ENCODE assay signal across 8 cellular contexts in the genomic region with DNA sequence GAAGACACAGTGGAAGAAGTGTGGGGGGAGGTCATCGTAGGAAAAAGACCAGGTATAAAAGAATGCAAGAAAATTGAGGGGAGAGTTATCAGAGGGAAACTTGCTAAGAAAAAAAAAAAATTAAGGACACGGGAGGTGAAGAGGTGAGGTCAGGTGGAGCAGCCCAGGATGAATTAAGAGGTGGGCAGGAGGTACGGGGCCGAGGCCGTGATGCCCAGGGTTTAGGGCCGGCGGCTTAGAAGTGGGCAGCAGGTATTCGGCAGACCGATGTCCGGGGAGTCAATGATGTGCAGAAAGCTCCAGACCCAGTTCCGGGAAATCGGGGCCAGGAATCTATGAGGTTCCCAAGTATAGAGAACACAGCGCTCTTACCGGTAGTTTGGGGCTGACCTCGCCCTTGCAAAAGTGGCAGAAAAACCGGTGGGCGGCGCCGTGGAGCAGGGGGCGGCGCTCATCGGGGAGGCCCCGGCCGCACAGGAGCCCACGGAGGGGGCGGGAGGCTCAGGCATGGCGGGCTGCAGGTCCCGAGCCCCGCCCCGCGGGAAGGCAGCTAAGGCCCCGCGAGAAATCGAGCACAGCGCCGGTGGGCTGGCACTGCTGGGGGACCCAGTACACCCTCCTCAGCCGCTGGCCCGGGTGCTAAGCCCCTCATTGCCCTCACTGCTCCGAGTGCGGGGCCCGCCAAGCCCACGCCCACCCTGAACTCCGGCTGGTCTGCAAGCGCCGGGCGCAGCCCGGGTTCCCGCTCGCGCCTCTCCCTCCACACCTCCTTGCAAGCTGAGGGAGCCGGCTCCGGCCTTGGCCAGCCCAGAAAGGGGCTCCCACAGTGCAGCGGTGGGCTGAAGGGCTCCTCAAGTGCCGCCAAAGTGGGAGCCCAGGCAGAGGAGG.
A peak's percentile ranks its signal among the peaks of the same experiment; 100 is the strongest.
DNase-seq lines count a peak whose midpoint lies in the region; ATAC-seq and TF ChIP-seq lines count a peak whose summit lies in the region.
"Not testable (repeated sequence)": the region's sequence is repeated elsewhere in the genome, so short reads cannot be mapped to it uniquely, and the experiment has no call there.

No MANE protein-coding gene starts in this region.

- POLR2A ChIA-PET in Panc1 (lab: Charles Lee): not testable (repeated sequence)

- not testable (repeated sequence) for BruUV-seq in Panc1 (replicated peaks; lab: Mats Ljungman, UMichigan)

- ATAC-seq in GM18511 (IDR thresholded peaks at IDR 0.05; ENCODE audit: unreplicated experiment): peak; percentile 64
- peak; percentile 74 for ATAC-seq in HG02642 (IDR thresholded peaks at IDR 0.05; ENCODE audit: poor library complexity, unreplicated experiment)
- peak; percentile 76 for ATAC-seq in Panc1
- peak; percentile 53 to 63 for ATAC-seq in activated T-cell treated with anti-CD3 and anti-CD28 coated beads, Interleukin-2, amount 50 U/mL, for 4 hours
- ATAC-seq in esophagus mucosa: peak; percentile 60
- ATAC-seq in left colon: peak; percentile 62
- peak; percentile 34 to 50 (median 40) for ATAC-seq in natural killer cell
- ATAC-seq in upper lobe of left lung (ENCODE audit: low FRiP score in 2 of 2): peak; percentile 72 to 73

- not testable (repeated sequence) for H3K9me3 ChIP-seq in Panc1 (ENCODE audit: control insufficient read depth, insufficient read depth, low read depth, low read length); upper lobe of left lung

- H3K27me3 ChIP-seq in Panc1 (ENCODE audit: control insufficient read depth, insufficient read depth, low read length); upper lobe of left lung: not testable (repeated sequence)

- intact Hi-C loops in Panc1 (cut with micrococcal nuclease; ENCODE audit: unreplicated experiment); left colon (cut with DNase I, micrococcal nuclease); natural killer cell (cut with micrococcal nuclease): not testable (repeated sequence)

- not testable (repeated sequence) for H3K4me1 ChIP-seq in Panc1 (ENCODE audit: control insufficient read depth, insufficient read depth, low read length); upper lobe of left lung

- not testable (repeated sequence) for DNase-seq in Panc1 (ENCODE audit: low read depth, low spot score); activated T-cell treated with anti-CD3 and anti-CD28 coated beads, Interleukin-2, amount 50 U/mL, for 4 hours; left colon; natural killer cell; upper lobe of left lung

- not testable (repeated sequence) for H3K27ac Mint-ChIP-seq in natural killer cell

- not testable (repeated sequence) for H3K4me1 Mint-ChIP-seq in activated T-cell treated with anti-CD3 and anti-CD28 coated beads, Interleukin-2, amount 50 U/mL, for 4 hours (ENCODE audit: low read depth); natural killer cell

- not testable (repeated sequence) for H3K36me3 ChIP-seq in Panc1 (ENCODE audit: control insufficient read depth, insufficient read depth, low read length); upper lobe of left lung

- H3K27ac ChIP-seq in Panc1 (ENCODE audit: low read length); upper lobe of left lung: not testable (repeated sequence)

- not testable (repeated sequence) for H3K4me3 Mint-ChIP-seq in activated T-cell treated with anti-CD3 and anti-CD28 coated beads, Interleukin-2, amount 50 U/mL, for 4 hours; natural killer cell

- not testable (repeated sequence) for H3K27me3 Mint-ChIP-seq in activated T-cell treated with anti-CD3 and anti-CD28 coated beads, Interleukin-2, amount 50 U/mL, for 4 hours (ENCODE audit: low read depth); natural killer cell (ENCODE audit: low read depth in 2 of 2)

- not testable (repeated sequence) for TF ChIP-seq CTCF in Panc1 (IDR thresholded peaks at IDR 0.05); natural killer cell (IDR thresholded peaks at IDR 0.05); upper lobe of left lung (IDR thresholded peaks at IDR 0.05)

- not testable (repeated sequence) for TF ChIP-seq POLR2A in upper lobe of left lung (IDR thresholded peaks at IDR 0.05)

- in situ Hi-C loops in Panc1 (cut with HindIII; ENCODE audit: low pct_unique_long_range_greater_than_20kb, low sequenced_read_pairs): not testable (repeated sequence)

- not testable (repeated sequence) for TF ChIP-seq EP300 in upper lobe of left lung (IDR thresholded peaks at IDR 0.05)

- H3K9me3 Mint-ChIP-seq in activated T-cell treated with anti-CD3 and anti-CD28 coated beads, Interleukin-2, amount 50 U/mL, for 4 hours; natural killer cell: not testable (repeated sequence)

- WGBS in upper lobe of left lung, 2 donors: 67% methylated on average over 1 of the region's 54 CpGs; no CpG with 5 or more reads in 1 of the 2 donors

- CTCF ChIA-PET in Panc1 (lab: Charles Lee): not testable (repeated sequence)

- not testable (repeated sequence) for H3K4me3 ChIP-seq in Panc1 (ENCODE audit: low read depth in 2 of 2, low read length in 2 of 2); upper lobe of left lung

- not testable (repeated sequence) for H3K36me3 Mint-ChIP-seq in activated T-cell treated with anti-CD3 and anti-CD28 coated beads, Interleukin-2, amount 50 U/mL, for 4 hours (ENCODE audit: insufficient read depth); natural killer cell
